1 cellular context compared by ENCODE assay signal in genomic region chr2:190352668-190353536, GRCh38.
TF ChIP-seq lines count a peak whose summit lies in the region.

No MANE protein-coding gene starts in this region.

TF ChIP-seq in HepG2, 621 proteins besides CTCF, POLR2A, EP300 and RAD21 (continued from another document and continues in another):
- no peak for TF ChIP-seq ZMAT5 (CRISPR knock-in tag; IDR thresholded peaks at IDR 0.05; ENCODE audit: borderline replicate concordance, low read depth)
- TF ChIP-seq ZNF296 (CRISPR knock-in tag; conservative IDR thresholded peaks at IDR 0.05), result no peak
- peak; percentile 84 for TF ChIP-seq ZNF781 (CRISPR knock-in tag; IDR thresholded peaks at IDR 0.05; ENCODE audit: borderline replicate concordance, not compliant biosample characterization)
- 0 out of 2 replicates have a peak, but pooled peaks have one; percentile 64 for TF ChIP-seq ZNF713 (CRISPR knock-in tag; IDR thresholded peaks at IDR 0.05)
- TF ChIP-seq MEIS1 (CRISPR knock-in tag; IDR thresholded peaks at IDR 0.05; ENCODE audit: borderline replicate concordance), result peak; percentile 99
- no peak for TF ChIP-seq MTF2 (CRISPR knock-in tag; IDR thresholded peaks at IDR 0.05; ENCODE audit: borderline replicate concordance)
- peak; percentile 89; the same call in 1 of the 2 replicates for TF ChIP-seq CC2D1A (CRISPR knock-in tag; IDR thresholded peaks at IDR 0.05)
- no peak for TF ChIP-seq ZNF776 (CRISPR knock-in tag; IDR thresholded peaks at IDR 0.05)
- TF ChIP-seq HOXA9 (CRISPR knock-in tag; IDR thresholded peaks at IDR 0.05; ENCODE audit: borderline replicate concordance), result no peak
- TF ChIP-seq, protein P1, sequence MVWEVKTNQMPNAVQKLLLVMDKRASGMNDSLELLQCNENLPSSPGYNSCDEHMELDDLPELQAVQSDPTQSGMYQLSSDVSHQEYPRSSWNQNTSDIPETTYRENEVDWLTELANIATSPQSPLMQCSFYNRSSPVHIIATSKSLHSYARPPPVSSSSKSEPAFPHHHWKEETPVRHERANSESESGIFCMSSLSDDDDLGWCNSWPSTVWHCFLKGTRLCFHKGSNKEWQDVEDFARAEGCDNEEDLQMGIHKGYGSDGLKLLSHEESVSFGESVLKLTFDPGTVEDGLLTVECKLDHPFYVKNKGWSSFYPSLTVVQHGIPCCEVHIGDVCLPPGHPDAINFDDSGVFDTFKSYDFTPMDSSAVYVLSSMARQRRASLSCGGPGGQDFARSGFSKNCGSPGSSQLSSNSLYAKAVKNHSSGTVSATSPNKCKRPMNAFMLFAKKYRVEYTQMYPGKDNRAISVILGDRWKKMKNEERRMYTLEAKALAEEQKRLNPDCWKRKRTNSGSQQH (CRISPR knock-in tag; IDR thresholded peaks at IDR 0.05; ENCODE audit: low read depth), result peak; percentile 76
- no peak for TF ChIP-seq MAFG (CRISPR knock-in tag; IDR thresholded peaks at IDR 0.05)
- TF ChIP-seq, protein P2, sequence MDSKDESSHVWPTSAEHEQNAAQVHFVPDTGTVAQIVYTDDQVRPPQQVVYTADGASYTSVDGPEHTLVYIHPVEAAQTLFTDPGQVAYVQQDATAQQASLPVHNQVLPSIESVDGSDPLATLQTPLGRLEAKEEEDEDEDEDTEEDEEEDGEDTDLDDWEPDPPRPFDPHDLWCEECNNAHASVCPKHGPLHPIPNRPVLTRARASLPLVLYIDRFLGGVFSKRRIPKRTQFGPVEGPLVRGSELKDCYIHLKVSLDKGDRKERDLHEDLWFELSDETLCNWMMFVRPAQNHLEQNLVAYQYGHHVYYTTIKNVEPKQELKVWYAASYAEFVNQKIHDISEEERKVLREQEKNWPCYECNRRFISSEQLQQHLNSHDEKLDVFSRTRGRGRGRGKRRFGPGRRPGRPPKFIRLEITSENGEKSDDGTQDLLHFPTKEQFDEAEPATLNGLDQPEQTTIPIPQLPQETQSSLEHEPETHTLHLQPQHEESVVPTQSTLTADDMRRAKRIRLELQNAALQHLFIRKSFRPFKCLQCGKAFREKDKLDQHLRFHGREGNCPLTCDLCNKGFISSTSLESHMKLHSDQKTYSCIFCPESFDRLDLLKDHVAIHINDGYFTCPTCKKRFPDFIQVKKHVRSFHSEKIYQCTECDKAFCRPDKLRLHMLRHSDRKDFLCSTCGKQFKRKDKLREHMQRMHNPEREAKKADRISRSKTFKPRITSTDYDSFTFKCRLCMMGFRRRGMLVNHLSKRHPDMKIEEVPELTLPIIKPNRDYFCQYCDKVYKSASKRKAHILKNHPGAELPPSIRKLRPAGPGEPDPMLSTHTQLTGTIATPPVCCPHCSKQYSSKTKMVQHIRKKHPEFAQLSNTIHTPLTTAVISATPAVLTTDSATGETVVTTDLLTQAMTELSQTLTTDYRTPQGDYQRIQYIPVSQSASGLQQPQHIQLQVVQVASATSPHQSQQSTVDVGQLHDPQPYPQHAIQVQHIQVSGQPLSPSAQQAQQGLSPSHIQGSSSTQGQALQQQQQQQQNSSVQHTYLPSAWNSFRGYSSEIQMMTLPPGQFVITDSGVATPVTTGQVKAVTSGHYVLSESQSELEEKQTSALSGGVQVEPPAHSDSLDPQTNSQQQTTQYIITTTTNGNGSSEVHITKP (CRISPR knock-in tag; IDR thresholded peaks at IDR 0.05; ENCODE audit: low read depth), result peak; percentile 87
- TF ChIP-seq BHLHE40 (IDR thresholded peaks at IDR 0.05; ENCODE audit: low read length), result peak; percentile 51; the same call in 1 of the 2 replicates
- peak; percentile 66 for TF ChIP-seq POLR2G (IDR thresholded peaks at IDR 0.05; ENCODE audit: low read depth, low read length)
- peak; percentile 93 for TF ChIP-seq PPARG (CRISPR knock-in tag; conservative IDR thresholded peaks at IDR 0.05)
- no peak for TF ChIP-seq HNRNPLL (IDR thresholded peaks at IDR 0.05; ENCODE audit: low read depth, low read length, poor library complexity, severe bottlenecking)
- TF ChIP-seq ZNF704 (CRISPR knock-in tag; IDR thresholded peaks at IDR 0.05; ENCODE audit: borderline replicate concordance), result peak; percentile 49; the same call in 1 of the 2 replicates
- peak; percentile 94 for TF ChIP-seq ZNF567 (CRISPR knock-in tag; IDR thresholded peaks at IDR 0.05; ENCODE audit: borderline replicate concordance)
- no peak for TF ChIP-seq ZFP36 (IDR thresholded peaks at IDR 0.05; ENCODE audit: borderline replicate concordance, low read depth, low read length, partially characterized antibody)
- no peak for TF ChIP-seq AFF4 (CRISPR knock-in tag; IDR thresholded peaks at IDR 0.05)
- peak; percentile 98 for TF ChIP-seq REPIN1 (CRISPR knock-in tag; IDR thresholded peaks at IDR 0.05; ENCODE audit: borderline replicate concordance, low read depth)
- peak; percentile 84; the same call in 1 of the 2 replicates for TF ChIP-seq ZNF329 (CRISPR knock-in tag; IDR thresholded peaks at IDR 0.05; ENCODE audit: low read depth)
- peak; percentile 65; the same call in 1 of the 2 replicates for TF ChIP-seq ZNF24 (IDR thresholded peaks at IDR 0.05)
- peak; percentile 86 for TF ChIP-seq ETV6 (CRISPR knock-in tag; conservative IDR thresholded peaks at IDR 0.05)
- TF ChIP-seq GTF3A (CRISPR knock-in tag; conservative IDR thresholded peaks at IDR 0.05), result 0 out of 2 replicates have a peak, but pooled peaks have one; percentile 48
- TF ChIP-seq ZBED4 (CRISPR knock-in tag; IDR thresholded peaks at IDR 0.05; ENCODE audit: borderline replicate concordance), result peak; percentile 97
- peak; percentile 99 for TF ChIP-seq ZNF501 (CRISPR knock-in tag; IDR thresholded peaks at IDR 0.05)
- TF ChIP-seq ATM (IDR thresholded peaks at IDR 0.05; ENCODE audit: borderline replicate concordance), result no peak
- TF ChIP-seq HNF4A (CRISPR knock-in tag; IDR thresholded peaks at IDR 0.05), result peak; percentile 90
- TF ChIP-seq ZNF383 (CRISPR knock-in tag; IDR thresholded peaks at IDR 0.05; ENCODE audit: borderline replicate concordance), result no peak
- TF ChIP-seq PAWR (CRISPR knock-in tag; IDR thresholded peaks at IDR 0.05; ENCODE audit: borderline replicate concordance), result no peak
- TF ChIP-seq ZNF670 (CRISPR knock-in tag; IDR thresholded peaks at IDR 0.05; ENCODE audit: borderline replicate concordance), result peak; percentile 92; the same call in 1 of the 2 replicates
- TF ChIP-seq ZNF276 (CRISPR knock-in tag; IDR thresholded peaks at IDR 0.05; ENCODE audit: low read depth), result peak; percentile 92; the same call in 1 of the 2 replicates
- TF ChIP-seq, protein P3, sequence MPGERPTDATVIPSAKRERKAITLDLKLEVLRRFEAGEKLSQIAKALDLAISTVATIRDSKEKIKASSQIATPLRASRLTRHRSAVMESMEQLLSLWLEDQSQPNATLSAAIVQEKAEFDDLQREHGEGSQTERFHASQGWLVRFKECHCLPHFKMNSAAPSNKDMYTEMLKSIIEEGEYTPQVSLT (CRISPR knock-in tag; IDR thresholded peaks at IDR 0.05; ENCODE audit: borderline replicate concordance, low read depth), result no peak
- peak; percentile 47 for TF ChIP-seq ZKSCAN1 (IDR thresholded peaks at IDR 0.05; ENCODE audit: low read length)
- peak; percentile 80 to 87 for TF ChIP-seq NR2F1 (CRISPR knock-in tag; IDR thresholded peaks at IDR 0.05)
- TF ChIP-seq, protein P4, sequence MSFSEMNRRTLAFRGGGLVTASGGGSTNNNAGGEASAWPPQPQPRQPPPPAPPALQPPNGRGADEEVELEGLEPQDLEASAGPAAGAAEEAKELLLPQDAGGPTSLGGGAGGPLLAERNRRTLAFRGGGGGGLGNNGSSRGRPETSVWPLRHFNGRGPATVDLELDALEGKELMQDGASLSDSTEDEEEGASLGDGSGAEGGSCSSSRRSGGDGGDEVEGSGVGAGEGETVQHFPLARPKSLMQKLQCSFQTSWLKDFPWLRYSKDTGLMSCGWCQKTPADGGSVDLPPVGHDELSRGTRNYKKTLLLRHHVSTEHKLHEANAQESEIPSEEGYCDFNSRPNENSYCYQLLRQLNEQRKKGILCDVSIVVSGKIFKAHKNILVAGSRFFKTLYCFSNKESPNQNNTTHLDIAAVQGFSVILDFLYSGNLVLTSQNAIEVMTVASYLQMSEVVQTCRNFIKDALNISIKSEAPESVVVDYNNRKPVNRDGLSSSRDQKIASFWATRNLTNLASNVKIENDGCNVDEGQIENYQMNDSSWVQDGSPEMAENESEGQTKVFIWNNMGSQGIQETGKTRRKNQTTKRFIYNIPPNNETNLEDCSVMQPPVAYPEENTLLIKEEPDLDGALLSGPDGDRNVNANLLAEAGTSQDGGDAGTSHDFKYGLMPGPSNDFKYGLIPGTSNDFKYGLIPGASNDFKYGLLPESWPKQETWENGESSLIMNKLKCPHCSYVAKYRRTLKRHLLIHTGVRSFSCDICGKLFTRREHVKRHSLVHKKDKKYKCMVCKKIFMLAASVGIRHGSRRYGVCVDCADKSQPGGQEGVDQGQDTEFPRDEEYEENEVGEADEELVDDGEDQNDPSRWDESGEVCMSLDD (CRISPR knock-in tag; IDR thresholded peaks at IDR 0.05; ENCODE audit: borderline replicate concordance), result no peak
